ENCODE assay signal across 9 cellular contexts in the genomic region with DNA sequence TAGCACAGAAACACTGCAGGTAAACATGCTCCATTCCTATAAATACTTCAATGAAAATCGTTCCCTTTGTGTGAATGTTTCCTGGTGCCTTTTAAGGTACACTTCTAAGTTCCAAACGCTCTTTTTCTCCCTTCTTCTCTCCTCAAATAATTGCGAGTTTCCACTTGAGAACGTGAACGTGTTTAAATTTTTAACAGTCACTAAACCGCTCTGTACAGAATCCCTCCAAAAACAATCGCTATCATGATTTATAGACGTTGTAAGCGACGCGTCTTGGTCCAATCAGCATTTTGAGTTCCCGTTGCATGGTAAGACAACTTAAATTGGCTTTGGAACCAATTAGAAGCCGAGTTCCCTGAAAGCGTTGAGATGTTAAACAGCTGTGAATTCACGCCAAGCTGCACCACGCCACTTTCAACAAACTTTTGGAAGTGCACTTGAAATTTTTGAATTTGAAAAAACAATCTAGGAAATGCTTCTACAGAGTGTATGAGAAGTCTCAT. TPM values are rescaled to one million over a fixed set of nuclear protein-coding genes. Genes with fewer than 3 reads are reported as not detected.
DNase-seq lines count a peak whose midpoint lies in the region; ATAC-seq, FAIRE-seq and TF ChIP-seq lines count a peak whose summit lies in the region.
"Had no signal": no experiment of that assay in that cellular context is flagged by ENCODE, and none has a peak within 500 bp of the region (broad histone marks: within the 10 kb centered on the region; RNA-seq: fewer than 3 reads in every experiment).

No MANE protein-coding gene starts in this region.

- CTCF ChIA-PET in GM10248 (lab: Yijun Ruan, JAX): interaction anchor here (1.0 to 1.4 kb wide), 3 partner anchors 13 to 15 kb away, joined by 4 to 9 read pairs (median 4); no protein-coding TSS in a partner anchor

- no peaks in the 10 kb centered on the region for H3K9me3 Mint-ChIP-seq in endodermal cell

- WGBS in endodermal cell (ENCODE audit: insufficient coverage in 1 of 2, insufficient read length in 1 of 2), 2 experiments: 3% methylated on average over 16 of the region's 16 CpGs

- H3K4me3 ChIP-seq in endodermal cell (ENCODE audit: low read length): peak overlapping the region; percentile 85

- DNase-seq in GM10248 (ENCODE audit: extremely low spot score) (peak; percentile 20), NCI-H146 treated with DMSO at 0.1 percent for 48 hours (lab: John Stamatoyannopoulos, UW; ENCODE audit: unreplicated experiment) (peak; percentile 14), endodermal cell (no peak), myocyte (ENCODE audit: low read depth) (peak; percentile 45)

- peaks cover 2% of the 10 kb centered on the region for H3K4me1 Mint-ChIP-seq in endodermal cell

- H3K27me3 Mint-ChIP-seq in endodermal cell (ENCODE audit: insufficient read depth): peaks cover 22% of the 10 kb centered on the region

- peak; percentile 82 for FAIRE-seq in TTC549 (lab: Jason Lieb, UNC)

- POLR2A ChIA-PET in GM10248 (lab: Yijun Ruan, JAX): no interaction called here

- no peaks in the 10 kb centered on the region for H3K36me3 Mint-ChIP-seq in endodermal cell (ENCODE audit: low read depth)

- no peak for TF ChIP-seq CTCF in 22Rv1 (IDR thresholded peaks at IDR 0.05)
- no peak for TF ChIP-seq CTCF in GM10248 (IDR thresholded peaks at IDR 0.05; ENCODE audit: control extremely low read depth, extremely low read depth, low read depth, missing control alignments)
- no peak for TF ChIP-seq CTCF in endodermal cell (conservative IDR thresholded peaks at IDR 0.05)

- peak overlapping the region; percentile 71 for H3K4me3 Mint-ChIP-seq in endodermal cell

- H3K27me3 ChIP-seq in endodermal cell (ENCODE audit: control insufficient read depth, insufficient read depth, low read length, poor library complexity, severe bottlenecking): no peaks in the 10 kb centered on the region

- H3K36me3 ChIP-seq in endodermal cell (ENCODE audit: control insufficient read depth, insufficient read depth, low read length): no peaks in the 10 kb centered on the region

- H3K4me1 ChIP-seq in endodermal cell (ENCODE audit: control insufficient read depth, insufficient read depth, low read length): no peaks in the 10 kb centered on the region

- ATAC-seq in HG02970 (IDR thresholded peaks at IDR 0.05; ENCODE audit: low FRiP score, unreplicated experiment) (no peak), GM21619 (IDR thresholded peaks at IDR 0.05; ENCODE audit: unreplicated experiment) (no peak)
- ATAC-seq: left colon had no signal

- peak overlapping the region; percentile 30 for H3K9ac ChIP-seq in endodermal cell (ENCODE audit: extremely low read depth, low read length, poor library complexity, severe bottlenecking)

- H3K27ac ChIP-seq in 22Rv1 (peak overlapping the region; percentile 81), endodermal cell (ENCODE audit: low read depth, low read length) (no peak overlapping the region)

- no peaks in the 10 kb centered on the region for H3K9me3 ChIP-seq in endodermal cell (ENCODE audit: control insufficient read depth, low read length)

- H3K27ac Mint-ChIP-seq in endodermal cell: peak overlapping the region; percentile 56

RNA-seq across cellular contexts. Expression of gene EBLN1, which starts 12.6 kb away (rescaled TPM):
- not detected for total RNA-seq in endodermal cell
- polyA plus RNA-seq in endodermal cell (2013, experiment 1 of 2): not detected
- polyA plus RNA-seq in endodermal cell (2013, experiment 2 of 2): not detected
- not detected in 2 replicates for total RNA-seq in myocyte
- not detected for polyA plus RNA-seq in myocyte (2012)
- total RNA-seq: left colon had no signal
